In the genomic region with DNA sequence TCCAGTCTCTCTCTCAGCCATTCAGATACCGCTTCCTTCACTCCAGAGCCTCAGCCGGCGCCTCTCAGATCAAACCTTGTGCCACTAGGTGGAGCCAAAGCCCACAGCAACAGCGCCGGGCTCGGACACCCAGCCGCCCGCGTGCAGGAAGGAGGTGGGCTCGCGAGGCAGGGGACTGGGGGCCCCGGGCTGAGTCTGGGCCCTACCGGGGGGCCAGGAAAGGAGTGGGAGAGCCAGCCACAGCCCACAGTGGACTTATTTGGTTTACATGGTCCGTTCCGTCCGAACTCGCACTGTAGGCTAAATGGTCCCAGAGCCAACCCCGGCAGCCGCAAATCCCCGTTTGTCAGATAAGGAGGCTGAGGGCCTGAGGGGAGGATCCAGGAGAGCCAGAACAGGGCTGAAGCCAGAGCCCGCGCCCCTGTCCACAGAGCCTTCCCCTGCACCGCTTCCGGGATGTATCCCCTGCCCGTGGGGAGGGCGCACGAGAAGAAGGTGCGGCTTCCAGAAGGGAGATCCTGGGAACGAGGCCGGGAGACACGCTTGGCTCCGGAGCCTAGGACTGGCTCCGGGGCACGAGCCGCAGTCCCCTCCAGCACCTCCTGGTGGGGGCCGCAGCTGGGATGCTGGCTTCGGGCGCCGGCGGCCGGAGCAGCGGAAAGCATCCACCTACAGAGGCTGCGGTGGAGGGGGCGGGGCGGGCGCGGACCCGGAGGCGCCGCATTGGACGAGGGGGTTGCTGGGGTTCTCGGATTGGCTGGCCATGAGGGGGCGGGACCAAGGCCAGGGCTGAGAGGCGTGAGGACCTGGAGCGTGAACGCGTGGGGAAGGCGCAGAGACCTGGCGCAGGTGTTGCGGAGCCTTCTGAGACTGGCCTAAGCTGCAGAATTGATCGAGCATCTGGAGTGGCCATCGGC, we compare ENCODE assay signal across 8 cellular contexts. TPM values are rescaled to one million over a fixed set of nuclear protein-coding genes. Genes with fewer than 3 reads are reported as not detected.
DNase-seq lines count a peak whose midpoint lies in the region; ATAC-seq and TF ChIP-seq lines count a peak whose summit lies in the region.

No MANE protein-coding gene starts in this region.

- POLR2A ChIA-PET in CD4-positive, alpha-beta T cell (lab: Charles Lee) = interaction anchor here (0.7 to 1.4 kb wide), 2 partner anchors 87 to 564 kb away, joined by 3 to 5 read pairs; partner anchors contain the start of genes COX5A and UBL7

- peaks cover 12% of the 10 kb centered on the region for H3K4me1 Mint-ChIP-seq in CD4-positive, alpha-beta T cell (ENCODE audit: low read depth)

- ATAC-seq in CD4-positive, alpha-beta T cell (ENCODE audit: poor library complexity) = peak; percentile 95
- peak; percentile 75 for ATAC-seq in GM19455 (IDR thresholded peaks at IDR 0.05; ENCODE audit: unreplicated experiment)
- peak; percentile 96 for ATAC-seq in lung (ENCODE audit: insufficient read depth, low FRiP score)

- CTCF ChIA-PET in CD4-positive, alpha-beta T cell (lab: Charles Lee) = interaction anchor here (0.8 to 1.7 kb wide), 8 partner anchors 11 to 621 kb away, joined by 3 to 9 read pairs (median 4); partner anchors contain the start of genes SCAMP5, SEMA7A and UBL7

- peaks cover 13% of the 10 kb centered on the region for H3K27me3 Mint-ChIP-seq in CD4-positive, alpha-beta T cell

- peak overlapping the region; percentile 8 for H3K27ac Mint-ChIP-seq in CD4-positive, alpha-beta T cell

- no peaks in the 10 kb centered on the region for H3K36me3 ChIP-seq in lung (ENCODE audit: control insufficient read depth in 2 of 2, insufficient read depth in 2 of 2, low read length in 2 of 2)

- intact Hi-C loops in CD4-positive, alpha-beta T cell (cut with DNase I, micrococcal nuclease) = loop anchor here (1.0 to 10.0 kb wide), 13 partner anchors 64 to 828 kb away; partner anchors contain the start of genes ARID3B (in 2 of the 2), C15orf39 (in 1 of the 2) and RPP25 (in 1 of the 2)

- WGBS in lung, 2 donors = 1% methylated on average over 55 to 62 of the region's 62 CpGs

- H3K27ac ChIP-seq in CD4-positive, alpha-beta T cell (ENCODE audit: low read depth, low read length) = peak overlapping the region; percentile 51
- no peak overlapping the region for H3K27ac ChIP-seq in HL-60 (replicated peaks)
- peak overlapping the region in 1 of 2 donors; percentile 54 for H3K27ac ChIP-seq in lung (ENCODE audit: low read depth in 1 of 2, low read length in 1 of 2)

- H3K4me3 ChIP-seq in HL-60 (replicated peaks; ENCODE audit: insufficient read depth, low read length) = peak overlapping the region; percentile 68
- H3K4me3 ChIP-seq in lung = peak overlapping the region; percentile 10

- no peaks in the 10 kb centered on the region for H3K27me3 ChIP-seq in CD4-positive, alpha-beta T cell (ENCODE audit: control insufficient read depth, insufficient read depth, low read length)
- H3K27me3 ChIP-seq in HL-60 (ENCODE audit: insufficient read depth, poor library complexity, severe bottlenecking) = peaks cover 26% of the 10 kb centered on the region
- no peaks in the 10 kb centered on the region for H3K27me3 ChIP-seq in lung (ENCODE audit: control insufficient read depth, insufficient read depth)

- H3K9me3 ChIP-seq in CD4-positive, alpha-beta T cell (ENCODE audit: control insufficient read depth, low read length) = no peaks in the 10 kb centered on the region
- H3K9me3 ChIP-seq in lung (ENCODE audit: control insufficient read depth in 2 of 2, insufficient read depth in 1 of 2, low read length in 1 of 2) = no peaks in the 10 kb centered on the region

- TF ChIP-seq CTCF in CD4-positive, alpha-beta T cell (IDR thresholded peaks at IDR 0.05) = peak; percentile 99
- TF ChIP-seq CTCF in HL-60 (IDR thresholded peaks at IDR 0.05; ENCODE audit: insufficient read depth, low read length) = peak; percentile 69
- TF ChIP-seq CTCF in lung (IDR thresholded peaks at IDR 0.05; ENCODE audit: control extremely low read depth, extremely low read depth) = peak; percentile 81

- DNase-seq in CD4-positive, alpha-beta T cell = peak; percentile 91 to 97 (median 93)
- DNase-seq in HL-60 (ENCODE audit: low read depth in 1 of 2, low spot score in 1 of 2) = peak; percentile 76 to 89
- DNase-seq in NCI-H774 (lab: John Stamatoyannopoulos, UW) = peak; percentile 86
- DNase-seq in activated CD4-positive, alpha-beta T cell treated with anti-CD3 and anti-CD28 coated beads, Interleukin-2, amount 50 U/mL, for 48 hours = peak; percentile 97
- peak; percentile 96 for DNase-seq in ecto neural progenitor cell (ENCODE audit: low spot score)
- peak; percentile 95 for DNase-seq in lung (ENCODE audit: low spot score)
- DNase-seq in stimulated activated CD4-positive, alpha-beta T cell treated with anti-CD3 and anti-CD28 coated beads, TNF-alpha, amount 100 ng/mL, for 1 hour (ENCODE audit: low read depth in 3 of 3, low spot score in 1 of 3) = peak; percentile 86 to 93 (median 86)

- H3K4me3 Mint-ChIP-seq in CD4-positive, alpha-beta T cell = peak overlapping the region; percentile 86

- peaks cover 0 to 8% of the 10 kb centered on the region in 2 donors for H3K4me1 ChIP-seq in lung (ENCODE audit: control insufficient read depth in 2 of 2, insufficient read depth in 2 of 2, low read length in 2 of 2)

- no peaks in the 10 kb centered on the region for H3K36me3 Mint-ChIP-seq in CD4-positive, alpha-beta T cell (ENCODE audit: low read depth)

- H3K9me3 Mint-ChIP-seq in CD4-positive, alpha-beta T cell = no peaks in the 10 kb centered on the region

RNA-seq across cellular contexts. Expression of gene CYP11A1, which starts 6.5 kb away (rescaled TPM):
- not detected for total RNA-seq in CD4-positive, alpha-beta T cell
- total RNA-seq in lung = under 1 TPM; 0.74 to 0.97 TPM
- under 1 TPM; 0.15 to 0.65 TPM for polyA plus RNA-seq in lung

RNA-seq across cellular contexts. Expression of gene SEMA7A, which starts 59.8 kb away (rescaled TPM):
- 1 to 10 TPM; 2.3 to 2.7 TPM for total RNA-seq in CD4-positive, alpha-beta T cell
- total RNA-seq in lung = 10 to 100 TPM in 1 of 2 donors, 1 to 10 TPM in 1; 7.1 to 15.0 TPM
- 1 to 10 TPM; 4.2 to 6.6 TPM for polyA plus RNA-seq in lung
